ENCODE assay signal across 7 cellular contexts in the genomic region with DNA sequence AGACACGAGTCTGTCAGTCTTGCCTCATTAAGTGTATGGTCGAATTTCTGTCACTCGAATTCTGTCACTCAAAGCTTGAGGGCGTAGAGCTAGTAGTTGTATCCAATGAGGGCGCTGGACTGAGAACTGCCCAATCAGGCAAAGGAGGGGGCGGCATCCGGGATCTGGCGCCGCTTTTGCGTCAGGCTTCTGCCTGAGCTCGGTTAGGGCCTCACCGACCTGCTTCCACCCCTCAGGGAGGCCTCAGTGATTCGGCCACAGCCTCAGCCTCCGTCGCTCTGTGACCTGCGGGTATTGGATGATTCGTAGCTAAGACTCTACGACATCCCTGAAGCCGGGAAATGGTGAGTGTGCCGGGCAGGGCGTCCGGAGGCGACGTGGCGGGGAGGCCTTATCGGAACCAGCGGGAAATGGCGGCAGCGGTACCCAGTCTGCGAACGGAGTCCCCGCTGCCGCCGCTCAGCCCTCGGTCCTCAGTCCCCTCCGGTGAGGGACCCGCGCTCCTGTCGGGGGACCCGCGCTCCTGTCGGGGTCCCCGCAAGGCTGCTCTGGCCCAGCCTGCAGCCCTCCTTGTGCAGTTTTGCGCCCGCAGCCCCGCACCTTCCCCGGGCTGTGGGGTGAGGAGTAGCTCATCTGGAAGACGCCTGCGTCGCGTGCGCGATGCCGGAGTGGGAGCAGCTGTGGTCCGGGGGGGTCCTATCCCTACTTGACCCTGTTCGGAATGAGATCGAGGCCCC.
A peak's percentile ranks its signal among the peaks of the same experiment; 100 is the strongest.
DNase-seq lines count a peak whose midpoint lies in the region; ATAC-seq and TF ChIP-seq lines count a peak whose summit lies in the region.

No MANE protein-coding gene starts in this region.

- H3K9ac ChIP-seq in NT2/D1 (ENCODE audit: insufficient read length, low read depth) (peak overlapping the region; percentile 94), endocrine pancreas (ENCODE audit: control insufficient read depth, insufficient read depth, low read length) (peak overlapping the region; percentile 34)

- no peak for TF ChIP-seq CTCF in lower leg skin (IDR thresholded peaks at IDR 0.05)

- H3K4me1 ChIP-seq in NT2/D1 (ENCODE audit: insufficient read depth, insufficient read length), result peaks cover 6% of the 10 kb centered on the region
- H3K4me1 ChIP-seq in endocrine pancreas (ENCODE audit: control insufficient read depth, insufficient read depth, low read length), result no peaks in the 10 kb centered on the region

- no peak for TF ChIP-seq POLR2A in lower leg skin (IDR thresholded peaks at IDR 0.05)

- DNase-seq in NT2/D1 (ENCODE audit: low read depth, low spot score) (peak; percentile 90), lower leg skin (ENCODE audit: low spot score in 2 of 2) (peak in 1 of 2 donors; percentile 23), DMS79 treated with DMSO at 0.1 percent for 48 hours (lab: John Stamatoyannopoulos, UW) (no peak), NCI-H1105 (lab: John Stamatoyannopoulos, UW) (no peak)
- DNase-seq in stimulated activated naive CD8-positive, alpha-beta T cell treated with anti-CD3 and anti-CD28 coated beads, Interleukin-15, amount 100 ng/mL, for 72 hours, result peak in 1 of 2 donors; percentile 36

- peak overlapping the region; percentile 88 for H3K4me3 ChIP-seq in NT2/D1 (ENCODE audit: insufficient read length, low read depth)
- peak overlapping the region; percentile 26 for H3K4me3 ChIP-seq in endocrine pancreas (ENCODE audit: control insufficient read depth, insufficient read depth, low read length)
- H3K4me3 ChIP-seq in lower leg skin (ENCODE audit: low read depth, poor library complexity, severe bottlenecking), result peak overlapping the region; percentile 28

- intact Hi-C loops in lower leg skin (cut with DNase I; ENCODE audit: low total_unique reads), result no loop called here

- H3K36me3 ChIP-seq in NT2/D1 (ENCODE audit: insufficient read depth, insufficient read length, low read length), result peaks cover 28% of the 10 kb centered on the region
- no peaks in the 10 kb centered on the region for H3K36me3 ChIP-seq in endocrine pancreas (ENCODE audit: control insufficient read depth, insufficient read depth, low read length)

- no peaks in the 10 kb centered on the region for H3K27me3 Mint-ChIP-seq in stimulated activated naive CD8-positive, alpha-beta T cell treated with anti-CD3 and anti-CD28 coated beads, Interleukin-15, amount 100 ng/mL, for 72 hours

- peak overlapping the region in 1 of 2 donors; percentile 38 for H3K4me3 Mint-ChIP-seq in stimulated activated naive CD8-positive, alpha-beta T cell treated with anti-CD3 and anti-CD28 coated beads, Interleukin-15, amount 100 ng/mL, for 72 hours

- H3K9me3 ChIP-seq in NT2/D1 (ENCODE audit: insufficient read depth, low read length) (peaks cover 37% of the 10 kb centered on the region), endocrine pancreas (ENCODE audit: control insufficient read depth, low read length) (no peaks in the 10 kb centered on the region)

- no peaks in the 10 kb centered on the region for H3K27me3 ChIP-seq in NT2/D1 (ENCODE audit: insufficient read depth, insufficient read length)
- no peaks in the 10 kb centered on the region for H3K27me3 ChIP-seq in endocrine pancreas (ENCODE audit: control insufficient read depth, insufficient read depth, low read length)

- H3K9me3 Mint-ChIP-seq in stimulated activated naive CD8-positive, alpha-beta T cell treated with anti-CD3 and anti-CD28 coated beads, Interleukin-15, amount 100 ng/mL, for 72 hours, result peaks cover 13 to 45% of the 10 kb centered on the region in 2 donors

- no peak overlapping the region for H3K27ac Mint-ChIP-seq in stimulated activated naive CD8-positive, alpha-beta T cell treated with anti-CD3 and anti-CD28 coated beads, Interleukin-15, amount 100 ng/mL, for 72 hours

- H3K4me1 Mint-ChIP-seq in stimulated activated naive CD8-positive, alpha-beta T cell treated with anti-CD3 and anti-CD28 coated beads, Interleukin-15, amount 100 ng/mL, for 72 hours, result peaks cover 12% of the 10 kb centered on the region

- ATAC-seq in stimulated activated naive CD8-positive, alpha-beta T cell treated with anti-CD3 and anti-CD28 coated beads, Interleukin-15, amount 100 ng/mL, for 72 hours, result peak; percentile 50
- ATAC-seq in HG03469 (IDR thresholded peaks at IDR 0.05; ENCODE audit: unreplicated experiment), result no peak

- 8 to 13% methylated on average over 27 to 48 of the region's 57 CpGs for WGBS in lower leg skin, 2 donors

Comparison
In these comparisons a context has a peak if more than half of its experiments do, and no peak if none do; other contexts are left out.
1. H3K4me3 ChIP-seq: peak in every context shown above with its lines; median percentile 88 in NT2/D1; 28 in lower leg skin; 26 in endocrine pancreas.